26 cellular contexts compared by ENCODE assay signal in the genomic region with DNA sequence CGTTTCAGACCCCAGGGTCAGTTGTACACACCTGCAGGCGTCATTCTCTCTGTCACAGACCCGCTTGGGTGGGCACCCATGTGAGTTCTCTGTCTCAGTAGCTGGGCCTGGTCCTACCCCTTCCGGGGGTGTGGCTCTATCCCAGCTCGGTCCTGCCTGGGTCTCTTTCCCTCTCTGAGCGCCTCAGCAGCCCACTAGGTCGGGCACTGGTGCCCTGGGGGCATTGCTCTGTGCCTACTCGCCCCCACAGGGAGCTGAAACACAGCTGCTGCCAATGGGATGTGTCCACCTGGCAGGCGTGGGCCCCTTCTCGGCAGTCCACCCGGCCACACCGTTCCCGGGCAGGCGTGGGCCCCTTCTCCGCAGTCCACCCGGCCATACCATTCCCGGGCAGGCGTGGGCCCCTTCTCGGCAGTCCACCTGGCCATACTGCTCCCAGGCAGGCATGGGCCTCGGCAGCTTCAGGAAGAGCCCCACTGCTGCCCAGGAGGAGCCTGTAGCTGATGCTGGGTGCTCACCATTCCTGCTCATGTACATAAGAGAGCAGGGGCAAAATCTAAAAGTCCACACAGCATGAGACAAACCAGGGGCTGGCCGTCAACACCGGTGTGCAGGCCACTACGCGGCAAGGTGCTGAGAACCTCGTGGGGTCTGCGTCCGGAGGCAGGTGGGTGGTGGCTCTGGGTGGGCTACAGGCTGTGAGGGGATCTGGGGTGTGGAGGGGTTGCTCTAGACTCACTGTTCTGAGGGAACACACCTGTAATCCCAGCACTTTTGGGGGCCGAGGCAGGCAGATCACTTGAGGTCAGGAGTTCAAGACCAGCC. TPM values are rescaled to one million over a fixed set of nuclear protein-coding genes. Genes with fewer than 3 reads are reported as not detected.
"Had no signal": no experiment of that assay in that cellular context is flagged by ENCODE, and none has a peak within 500 bp of the region (broad histone marks: within the 10 kb centered on the region; RNA-seq: fewer than 3 reads in every experiment).

No MANE protein-coding gene starts in this region.

- H3K4me1 Mint-ChIP-seq: activated naive CD8-positive, alpha-beta T cell treated with anti-CD3 and anti-CD28 coated beads, Interleukin-2, amount 10 ng/mL, durations not matched to agents 7 days and 5 days had no signal

- H3K27ac ChIP-seq: adrenal gland, ascending aorta, body of pancreas, SK-N-MC had no signal

- H3K27ac Mint-ChIP-seq: activated CD8-positive, alpha-beta T cell treated with anti-CD3 and anti-CD28 coated beads, Interleukin-2, amount 10 ng/mL, durations not matched to agents 7 days and 5 days; activated naive CD8-positive, alpha-beta T cell treated with anti-CD3 and anti-CD28 coated beads, Interleukin-2, amount 10 ng/mL, durations not matched to agents 7 days and 5 days; T-helper 1 cell treated with Interleukin-12 subunit alpha and Interleukin-12 subunit beta and Interleukin-4 antibody, amounts not matched to agents 30 μg/mL and 1 μg/mL, for 36 hours had no signal

- FAIRE-seq: K562 had no signal

- DNase-seq: activated CD4-positive, alpha-beta T cell treated with anti-CD3 and anti-CD28 coated beads for 48 hours; activated CD4-positive, alpha-beta T cell treated with anti-CD3 and anti-CD28 coated beads, Interleukin-2, amount 50 U/mL, for 4 hours; activated CD8-positive, alpha-beta memory T cell treated with anti-CD3 and anti-CD28 coated beads, Interleukin-2, amount 50 U/mL, for 48 hours; activated CD8-positive, alpha-beta T cell treated with anti-CD3 and anti-CD28 coated beads, Interleukin-2, amount 10 ng/mL, durations not matched to agents 7 days and 5 days; activated naive CD4-positive, alpha-beta T cell treated with anti-CD3 and anti-CD28 coated beads, Interleukin-2, amount 50 U/mL, for 16 hours; activated naive CD8-positive, alpha-beta T cell treated with anti-CD3 and anti-CD28 coated beads, Interleukin-2, amount 10 ng/mL, durations not matched to agents 7 days and 5 days; activated T-cell treated with anti-CD3 and anti-CD28 coated beads, Interleukin-2, amount 50 U/mL, for 1 hour; adrenal gland; body of pancreas; Karpas-422; MM.1S; NCI-H1105; NCI-H1436; NCI-H187; NCI-H2081; NCI-H510A treated with DMSO at 0.1 percent for 48 hours; NCI-H69; NK-92 treated with Interleukin-12 subunit alpha and Interleukin-12 subunit beta, amount 100 ng/mL, for 24 hours; PC-3; SW 1271 had no signal

- H3K27me3 ChIP-seq: ascending aorta, body of pancreas had no signal

- ATAC-seq: activated CD4-positive, CD25-positive, alpha-beta regulatory T cell treated with anti-CD3 and anti-CD28 coated beads, Interleukin-2, amount 50 U/mL, for 24 hours; activated CD8-positive, alpha-beta T cell treated with anti-CD3 and anti-CD28 coated beads, Interleukin-2, amount 10 ng/mL, durations not matched to agents 7 days and 5 days; body of pancreas; K562; PC-3 had no signal

- H3K36me3 Mint-ChIP-seq: activated naive CD8-positive, alpha-beta T cell treated with anti-CD3 and anti-CD28 coated beads, Interleukin-2, amount 10 ng/mL, durations not matched to agents 7 days and 5 days had no signal

- H3K4me1 ChIP-seq: adrenal gland, ascending aorta had no signal

- H3K9me3 ChIP-seq: adrenal gland, ascending aorta, body of pancreas had no signal

- H3K4me3 ChIP-seq: adrenal gland, ascending aorta, body of pancreas, K562, SK-N-MC had no signal

- H3K9me3 Mint-ChIP-seq: activated naive CD8-positive, alpha-beta T cell treated with anti-CD3 and anti-CD28 coated beads, Interleukin-2, amount 10 ng/mL, durations not matched to agents 7 days and 5 days; T-helper 1 cell treated with Interleukin-12 subunit alpha and Interleukin-12 subunit beta and Interleukin-4 antibody, amounts not matched to agents 30 μg/mL and 1 μg/mL, for 36 hours had no signal

- H3K4me3 Mint-ChIP-seq: activated CD8-positive, alpha-beta T cell treated with anti-CD3 and anti-CD28 coated beads, Interleukin-2, amount 10 ng/mL, durations not matched to agents 7 days and 5 days; activated naive CD8-positive, alpha-beta T cell treated with anti-CD3 and anti-CD28 coated beads, Interleukin-2, amount 10 ng/mL, durations not matched to agents 7 days and 5 days; T-helper 1 cell treated with Interleukin-12 subunit alpha and Interleukin-12 subunit beta and Interleukin-4 antibody, amounts not matched to agents 30 μg/mL and 1 μg/mL, for 36 hours had no signal

- H3K36me3 ChIP-seq: adrenal gland, ascending aorta had no signal

- H3K27me3 Mint-ChIP-seq: activated naive CD8-positive, alpha-beta T cell treated with anti-CD3 and anti-CD28 coated beads, Interleukin-2, amount 10 ng/mL, durations not matched to agents 7 days and 5 days had no signal

RNA-seq across cellular contexts. Expression of gene MLC1, which starts 12.3 kb away (rescaled TPM):
- total RNA-seq: adrenal gland, body of pancreas, RPMI7951 had no signal

RNA-seq across cellular contexts. Expression of gene TTLL8, which starts 14.8 kb away (rescaled TPM):
- total RNA-seq: activated CD8-positive, alpha-beta T cell treated with anti-CD3 and anti-CD28 coated beads, Interleukin-2, amount 10 ng/mL, durations not matched to agents 7 days and 5 days; activated naive CD8-positive, alpha-beta T cell treated with anti-CD3 and anti-CD28 coated beads, Interleukin-2, amount 10 ng/mL, durations not matched to agents 7 days and 5 days; adrenal gland; ascending aorta; body of pancreas; K562; PC-3; RPMI7951 had no signal
- polyA plus RNA-seq: adrenal gland, K562 had no signal

RNA-seq across cellular contexts. Expression of gene MOV10L1, which starts 16.9 kb away (rescaled TPM):
- total RNA-seq: activated CD8-positive, alpha-beta T cell treated with anti-CD3 and anti-CD28 coated beads, Interleukin-2, amount 10 ng/mL, durations not matched to agents 7 days and 5 days; activated naive CD8-positive, alpha-beta T cell treated with anti-CD3 and anti-CD28 coated beads, Interleukin-2, amount 10 ng/mL, durations not matched to agents 7 days and 5 days; ascending aorta; RPMI7951 had no signal
